29 cellular contexts compared by ENCODE assay signal in the genomic region with DNA sequence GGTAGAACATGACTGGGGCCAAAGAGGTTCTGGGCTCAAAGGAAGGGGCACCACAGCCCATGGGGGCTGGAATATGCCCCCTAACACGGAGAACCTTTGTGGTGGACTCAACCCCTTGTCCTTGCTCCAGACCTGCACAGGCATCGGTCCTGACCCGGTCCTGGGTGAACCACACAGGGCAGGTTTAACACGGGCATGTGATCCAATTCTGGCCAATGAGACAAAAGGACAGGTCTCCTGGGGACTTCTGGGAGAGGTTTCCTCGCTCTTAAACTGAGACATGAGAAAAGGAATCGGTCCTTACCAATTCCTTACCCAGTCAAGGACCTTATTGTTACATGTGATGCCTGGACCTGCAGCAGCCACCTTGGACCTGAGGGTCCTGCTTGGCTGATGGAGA. TPM values are rescaled to one million over a fixed set of nuclear protein-coding genes. Genes with fewer than 3 reads are reported as not detected.
"Had no signal": no experiment of that assay in that cellular context is flagged by ENCODE, and none has a peak within 500 bp of the region (broad histone marks: within the 10 kb centered on the region; RNA-seq: fewer than 3 reads in every experiment).

No MANE protein-coding gene starts in this region.

- H3K36me3 ChIP-seq: colonic mucosa, esophagus squamous epithelium, lower lobe of right lung, neural progenitor cell, thyroid gland, vagina had no signal

- H3K9me3 ChIP-seq: colonic mucosa, esophagus squamous epithelium, lower lobe of right lung, thyroid gland, vagina had no signal

- H3K27ac Mint-ChIP-seq: dendritic cell treated with granulocyte-macrophage colony-stimulating factor and Interleukin-4, amounts not matched to agents 40 ng/mL and 50 ng/mL, for 4 days; progenitor cell of endocrine pancreas; stimulated activated naive CD8-positive, alpha-beta T cell treated with anti-CD3 and anti-CD28 coated beads, Interleukin-15, amount 100 ng/mL, for 72 hours had no signal

- ATAC-seq: left ventricle myocardium superior; lower lobe of right lung; naive thymus-derived CD8-positive, alpha-beta T cell; sciatic nerve; stimulated activated naive CD8-positive, alpha-beta T cell treated with anti-CD3 and anti-CD28 coated beads, Interleukin-15, amount 100 ng/mL, for 72 hours had no signal

- H3K4me3 Mint-ChIP-seq: dendritic cell treated with granulocyte-macrophage colony-stimulating factor and Interleukin-4, amounts not matched to agents 40 ng/mL and 50 ng/mL, for 4 days; naive thymus-derived CD8-positive, alpha-beta T cell; neural progenitor cell; stimulated activated naive CD8-positive, alpha-beta T cell treated with anti-CD3 and anti-CD28 coated beads, Interleukin-15, amount 100 ng/mL, for 72 hours had no signal

- H3K27ac ChIP-seq: colonic mucosa, lower lobe of right lung, neural progenitor cell, parathyroid adenoma, thyroid gland had no signal

- H3K4me3 ChIP-seq: colonic mucosa, lower lobe of right lung, neural progenitor cell, smooth muscle cell, thyroid gland, vagina had no signal

- DNase-seq: colonic mucosa; effector memory CD4-positive, alpha-beta T cell; esophagus squamous epithelium; foreskin melanocyte; left ventricle myocardium superior; lower lobe of right lung; naive thymus-derived CD8-positive, alpha-beta T cell; stimulated activated CD4-positive, alpha-beta T cell treated with anti-CD3 and anti-CD28 coated beads, Interleukin-12 subunit alpha, Interleukin-12 subunit beta, amount 100 ng/mL, for 4 hours; stimulated activated CD4-positive, alpha-beta T cell treated with anti-CD3 and anti-CD28 coated beads, Interleukin-1b, Interleukin-23, amount 100 ng/mL, for 48 hours; stimulated activated CD4-positive, alpha-beta T cell treated with anti-CD3 and anti-CD28 coated beads, Interleukin-4, amount 100 ng/mL, for 1 hour; stimulated activated CD8-positive, alpha-beta memory T cell treated with anti-CD3 and anti-CD28 coated beads, Interleukin-4, amount 100 ng/mL, for 48 hours; stimulated activated naive CD4-positive, alpha-beta T cell; stimulated activated naive CD8-positive, alpha-beta T cell treated with anti-CD3 and anti-CD28 coated beads, Interleukin-15, amount 100 ng/mL, for 72 hours; thyroid gland; trophoblast cell had no signal

- H3K9me3 Mint-ChIP-seq: dendritic cell treated with granulocyte-macrophage colony-stimulating factor and Interleukin-4, amounts not matched to agents 40 ng/mL and 50 ng/mL, for 4 days; naive thymus-derived CD8-positive, alpha-beta T cell; stimulated activated naive CD8-positive, alpha-beta T cell treated with anti-CD3 and anti-CD28 coated beads, Interleukin-15, amount 100 ng/mL, for 72 hours had no signal

RNA-seq across cellular contexts. Expression of a gene that starts 3.7 kb away (rescaled TPM):
- total RNA-seq: osteoblast had no signal

RNA-seq across cellular contexts. Expression of a gene that starts 40.4 kb away (rescaled TPM):
- total RNA-seq: colonic mucosa; endothelial cell of umbilical vein; epithelial cell of proximal tubule; esophagus squamous epithelium; left ventricle myocardium superior; lower lobe of right lung; mesenteric fat pad; myocyte; naive thymus-derived CD8-positive, alpha-beta T cell; osteoblast; progenitor cell of endocrine pancreas; sciatic nerve; smooth muscle cell; temporal lobe; thyroid gland; ureter; vagina had no signal
